ENCODE assay signal across 18 cellular contexts in genomic region chr7:114842551-114843065, GRCh38.
DNase-seq lines count a peak whose midpoint lies in the region; ATAC-seq and TF ChIP-seq lines count a peak whose summit lies in the region.
"Had no signal": no experiment of that assay in that cellular context is flagged by ENCODE, and none has a peak within 500 bp of the region (broad histone marks: within the 10 kb centered on the region; RNA-seq: fewer than 3 reads in every experiment).

No MANE protein-coding gene starts in this region.

- no peaks in the 10 kb centered on the region for H3K4me1 ChIP-seq in aorta (ENCODE audit: control insufficient read depth in 1 of 2, insufficient read depth in 2 of 2, low read length in 2 of 2)
- H3K4me1 ChIP-seq: BE2C had no signal

- H3K4me1 Mint-ChIP-seq in type B pancreatic cell (ENCODE audit: unreplicated experiment) = peaks cover 7% of the 10 kb centered on the region
- H3K4me1 Mint-ChIP-seq: CD4-positive, alpha-beta memory T cell had no signal

- H3K27me3 ChIP-seq in H7 (ENCODE audit: control insufficient read depth, insufficient read depth, low read length) = no peaks in the 10 kb centered on the region
- H3K27me3 ChIP-seq in aorta (ENCODE audit: control insufficient read depth in 1 of 2, insufficient read depth in 2 of 2, low read length in 1 of 2) = no peaks in the 10 kb centered on the region
- H3K27me3 ChIP-seq: BE2C had no signal

- H3K4me3 Mint-ChIP-seq in type B pancreatic cell = peak overlapping the region; percentile 60
- H3K4me3 Mint-ChIP-seq: CD4-positive, alpha-beta memory T cell had no signal

- WGBS in aorta, 2 donors = 86 to 87% methylated on average over 5 of the region's 5 CpGs

- DNase-seq in H7 (peak; percentile 11), amniotic epithelial cell (ENCODE audit: low read depth) (peak; percentile 67), kidney tubule cell (ENCODE audit: low spot score) (peak; percentile 23), type B pancreatic cell (ENCODE audit: extremely low spot score, unreplicated experiment) (no peak), aorta (no peak), HT-29 (ENCODE audit: low spot score) (no peak)
- DNase-seq: ACHN; BE2C; CD4-positive, alpha-beta memory T cell; DMS79 treated with DMSO at 0.1 percent for 48 hours; GF-D8; NCI-H1092; NCI-H2107; SK-N-SH had no signal

- no peaks in the 10 kb centered on the region for H3K9me3 ChIP-seq in aorta (ENCODE audit: control insufficient read depth, low read length)
- H3K9me3 ChIP-seq: BE2C, SK-N-SH had no signal

- ATAC-seq in aorta (ENCODE audit: low FRiP score) = no peak
- no peak for ATAC-seq in GM21423 (IDR thresholded peaks at IDR 0.05; ENCODE audit: unreplicated experiment)
- ATAC-seq: HCT116, Panc1, Right ventricle myocardium inferior had no signal

- H3K4me3 ChIP-seq in H7 (ENCODE audit: insufficient read depth, low read depth, low read length) (no peak overlapping the region), aorta (ENCODE audit: low read length in 2 of 2) (no peak overlapping the region)

- peaks cover 10% of the 10 kb centered on the region for H3K9me3 Mint-ChIP-seq in type B pancreatic cell
- H3K9me3 Mint-ChIP-seq: CD4-positive, alpha-beta memory T cell had no signal

- H3K36me3 Mint-ChIP-seq in type B pancreatic cell = peaks cover 5% of the 10 kb centered on the region
- H3K36me3 Mint-ChIP-seq: CD4-positive, alpha-beta memory T cell had no signal

- intact Hi-C loops in aorta (cut with DNase I) = no loop called here

- no peak for TF ChIP-seq CTCF in type B pancreatic cell (conservative IDR thresholded peaks at IDR 0.05)

- H3K36me3 ChIP-seq in H7 (replicated peaks; ENCODE audit: control insufficient read depth, insufficient read depth, low read length) = no peaks in the 10 kb centered on the region
- no peaks in the 10 kb centered on the region for H3K36me3 ChIP-seq in aorta (ENCODE audit: control insufficient read depth in 1 of 2, insufficient read depth in 2 of 2, low read length in 1 of 2)
- H3K36me3 ChIP-seq: BE2C had no signal

- no peaks in the 10 kb centered on the region for H3K27me3 Mint-ChIP-seq in type B pancreatic cell
- H3K27me3 Mint-ChIP-seq: CD4-positive, alpha-beta memory T cell had no signal

- H3K27ac ChIP-seq in aorta (ENCODE audit: low read depth in 1 of 2, low read length in 2 of 2) = no peak overlapping the region

- H3K27ac Mint-ChIP-seq in type B pancreatic cell = peak overlapping the region; percentile 80
- H3K27ac Mint-ChIP-seq: CD4-positive, alpha-beta memory T cell had no signal

Comparison
In these comparisons a context has a peak if more than half of its experiments do, and no peak if none do; other contexts are left out.
1. DNase-seq: peak in H7 (single experiment), amniotic epithelial cell (single experiment) and kidney tubule cell (single experiment); none in type B pancreatic cell (single experiment), aorta (0 of 2) and HT-29 (single experiment).